18 cellular contexts compared by ENCODE assay signal in genomic region chr16:68111379-68111778, GRCh38. TPM values are rescaled to one million over a fixed set of nuclear protein-coding genes. Genes with fewer than 3 reads are reported as not detected.
DNase-seq lines count a peak whose midpoint lies in the region; ATAC-seq, FAIRE-seq and TF ChIP-seq lines count a peak whose summit lies in the region.
"Had no signal": no experiment of that assay in that cellular context is flagged by ENCODE, and none has a peak within 500 bp of the region (broad histone marks: within the 10 kb centered on the region; RNA-seq: fewer than 3 reads in every experiment).

No MANE protein-coding gene starts in this region.

- DNase-seq in activated naive CD4-positive, alpha-beta T cell treated with anti-CD3 and anti-CD28 coated beads, Interleukin-2, amount 10 ng/mL, durations not matched to agents 7 days and 5 days = no peak
- DNase-seq in CD4-positive, alpha-beta memory T cell = no peak
- no peak for DNase-seq in activated T-helper 1 cell treated with anti-CD3 and anti-CD28 coated beads, Interleukin-12 subunit alpha, Interleukin-12 subunit beta, Interleukin-2, Interleukin-4 antibody, amounts not matched to agents 30 ng/mL and 10 ng/mL and 1 ng/mL, durations not matched to agents 14 hours and 24 hours and 36 hours (ENCODE audit: low spot score)
- DNase-seq in naive B cell (no peak), nucleus accumbens (lab: John Stamatoyannopoulos, UW) (no peak), D721Med (ENCODE audit: insufficient read length, low spot score) (no peak), brain microvascular endothelial cell (no peak)
- DNase-seq: DND-41, NCI-H1417, NCI-H187, NCI-H2107, NCI-H510A, NCI-H774, OCI-M1, SHP77 had no signal

- no peaks in the 10 kb centered on the region for H3K36me3 ChIP-seq in CD4-positive, alpha-beta memory T cell (ENCODE audit: insufficient read depth, low read length)
- no peaks in the 10 kb centered on the region for H3K36me3 ChIP-seq in brain microvascular endothelial cell (replicated peaks)

- H3K4me1 Mint-ChIP-seq in activated naive CD4-positive, alpha-beta T cell treated with anti-CD3 and anti-CD28 coated beads, Interleukin-2, amount 50 U/mL, for 24 hours = peaks cover 91% of the 10 kb centered on the region
- peaks cover 44% of the 10 kb centered on the region for H3K4me1 Mint-ChIP-seq in activated naive CD4-positive, alpha-beta T cell treated with anti-CD3 and anti-CD28 coated beads, Interleukin-2, amount 10 ng/mL, durations not matched to agents 7 days and 5 days
- peaks cover 56 to 93% (median 74%) of the 10 kb centered on the region in 4 donors for H3K4me1 Mint-ChIP-seq in CD4-positive, alpha-beta memory T cell
- peaks cover 70% of the 10 kb centered on the region for H3K4me1 Mint-ChIP-seq in activated T-helper 1 cell treated with anti-CD3 and anti-CD28 coated beads, Interleukin-12 subunit alpha, Interleukin-12 subunit beta, Interleukin-2, Interleukin-4 antibody, amounts not matched to agents 30 ng/mL and 10 ng/mL and 1 ng/mL, durations not matched to agents 14 hours and 24 hours and 36 hours (ENCODE audit: low read depth)
- peaks cover 63 to 92% (median 91%) of the 10 kb centered on the region in 3 donors for H3K4me1 Mint-ChIP-seq in naive B cell

- peak overlapping the region; percentile 24 for H3K4me3 Mint-ChIP-seq in activated naive CD4-positive, alpha-beta T cell treated with anti-CD3 and anti-CD28 coated beads, Interleukin-2, amount 50 U/mL, for 24 hours
- no peak overlapping the region for H3K4me3 Mint-ChIP-seq in activated naive CD4-positive, alpha-beta T cell treated with anti-CD3 and anti-CD28 coated beads, Interleukin-2, amount 10 ng/mL, durations not matched to agents 7 days and 5 days
- peak overlapping the region in 5 of 8 donors; percentile 2 to 73 (median 38) for H3K4me3 Mint-ChIP-seq in CD4-positive, alpha-beta memory T cell
- no peak overlapping the region for H3K4me3 Mint-ChIP-seq in activated T-helper 1 cell treated with anti-CD3 and anti-CD28 coated beads, Interleukin-12 subunit alpha, Interleukin-12 subunit beta, Interleukin-2, Interleukin-4 antibody, amounts not matched to agents 30 ng/mL and 10 ng/mL and 1 ng/mL, durations not matched to agents 14 hours and 24 hours and 36 hours
- H3K4me3 Mint-ChIP-seq in naive B cell = peak overlapping the region in 1 of 8 donors; percentile 0

- no peaks in the 10 kb centered on the region for H3K27me3 ChIP-seq in CD4-positive, alpha-beta memory T cell (ENCODE audit: insufficient read depth, low read length)
- no peaks in the 10 kb centered on the region for H3K27me3 ChIP-seq in brain microvascular endothelial cell (replicated peaks)

- H3K27ac Mint-ChIP-seq in activated naive CD4-positive, alpha-beta T cell treated with anti-CD3 and anti-CD28 coated beads, Interleukin-2, amount 50 U/mL, for 24 hours = peak overlapping the region; percentile 81
- H3K27ac Mint-ChIP-seq in activated naive CD4-positive, alpha-beta T cell treated with anti-CD3 and anti-CD28 coated beads, Interleukin-2, amount 10 ng/mL, durations not matched to agents 7 days and 5 days = no peak overlapping the region
- peak overlapping the region in 6 of 7 donors; percentile 1 to 32 (median 8) for H3K27ac Mint-ChIP-seq in CD4-positive, alpha-beta memory T cell
- H3K27ac Mint-ChIP-seq in activated T-helper 1 cell treated with anti-CD3 and anti-CD28 coated beads, Interleukin-12 subunit alpha, Interleukin-12 subunit beta, Interleukin-2, Interleukin-4 antibody, amounts not matched to agents 30 ng/mL and 10 ng/mL and 1 ng/mL, durations not matched to agents 14 hours and 24 hours and 36 hours = peak overlapping the region; percentile 62
- peak overlapping the region in 4 of 6 donors; percentile 51 to 91 (median 78) for H3K27ac Mint-ChIP-seq in naive B cell

- ATAC-seq in naive B cell (ENCODE audit: low read depth in 2 of 2) = no peak

- POLR2A ChIA-PET in CD4-positive, alpha-beta memory T cell (lab: Charles Lee; ENCODE audit: partially characterized antibody) = interaction anchor here (1.0 kb wide), 1 partner anchor 27 kb away, joined by 3 read pairs; no protein-coding TSS in a partner anchor

- H3K36me3 Mint-ChIP-seq in activated naive CD4-positive, alpha-beta T cell treated with anti-CD3 and anti-CD28 coated beads, Interleukin-2, amount 50 U/mL, for 24 hours = peaks cover 28% of the 10 kb centered on the region
- H3K36me3 Mint-ChIP-seq in activated naive CD4-positive, alpha-beta T cell treated with anti-CD3 and anti-CD28 coated beads, Interleukin-2, amount 10 ng/mL, durations not matched to agents 7 days and 5 days = peaks cover 47% of the 10 kb centered on the region
- H3K36me3 Mint-ChIP-seq in CD4-positive, alpha-beta memory T cell = peaks cover 26 to 38% of the 10 kb centered on the region in 2 donors
- H3K36me3 Mint-ChIP-seq in activated T-helper 1 cell treated with anti-CD3 and anti-CD28 coated beads, Interleukin-12 subunit alpha, Interleukin-12 subunit beta, Interleukin-2, Interleukin-4 antibody, amounts not matched to agents 30 ng/mL and 10 ng/mL and 1 ng/mL, durations not matched to agents 14 hours and 24 hours and 36 hours (ENCODE audit: low read depth) = peaks cover 49% of the 10 kb centered on the region
- H3K36me3 Mint-ChIP-seq in naive B cell = peaks cover 12 to 37% of the 10 kb centered on the region in 2 donors

- CTCF ChIA-PET in activated naive CD4-positive, alpha-beta T cell treated with anti-CD3 and anti-CD28 coated beads, Interleukin-2, amount 10 ng/mL, durations not matched to agents 7 days and 5 days (lab: Charles Lee) = no interaction called here
- CTCF ChIA-PET in CD4-positive, alpha-beta memory T cell (lab: Charles Lee; ENCODE audit: partially characterized antibody) = no interaction called here

- intact Hi-C loops in CD4-positive, alpha-beta memory T cell (cut with micrococcal nuclease) = loop anchor here (2.0 to 10.0 kb wide), 2 partner anchors 15 to 47 kb away; no protein-coding TSS in a partner anchor
- intact Hi-C loops in activated T-helper 1 cell treated with anti-CD3 and anti-CD28 coated beads, Interleukin-12 subunit alpha, Interleukin-12 subunit beta, Interleukin-2, Interleukin-4 antibody, amounts not matched to agents 30 ng/mL and 10 ng/mL and 1 ng/mL, durations not matched to agents 14 hours and 24 hours and 36 hours (cut with micrococcal nuclease) = no loop called here

- in situ Hi-C loops in brain microvascular endothelial cell (cut with HindIII; ENCODE audit: low pct_ligation_motif_present, low sequenced_read_pairs) = no loop called here

- TF ChIP-seq CTCF in D721Med (IDR thresholded peaks at IDR 0.05; ENCODE audit: insufficient read depth, missing control alignments) (no peak), brain microvascular endothelial cell (IDR thresholded peaks at IDR 0.05; ENCODE audit: low read depth, low read length, missing control alignments) (no peak)

- H3K27me3 Mint-ChIP-seq in activated naive CD4-positive, alpha-beta T cell treated with anti-CD3 and anti-CD28 coated beads, Interleukin-2, amount 50 U/mL, for 24 hours = no peaks in the 10 kb centered on the region
- H3K27me3 Mint-ChIP-seq in activated naive CD4-positive, alpha-beta T cell treated with anti-CD3 and anti-CD28 coated beads, Interleukin-2, amount 10 ng/mL, durations not matched to agents 7 days and 5 days = no peaks in the 10 kb centered on the region
- H3K27me3 Mint-ChIP-seq in CD4-positive, alpha-beta memory T cell = no peaks in the 10 kb centered on the region
- H3K27me3 Mint-ChIP-seq in activated T-helper 1 cell treated with anti-CD3 and anti-CD28 coated beads, Interleukin-12 subunit alpha, Interleukin-12 subunit beta, Interleukin-2, Interleukin-4 antibody, amounts not matched to agents 30 ng/mL and 10 ng/mL and 1 ng/mL, durations not matched to agents 14 hours and 24 hours and 36 hours (ENCODE audit: insufficient read depth) = no peaks in the 10 kb centered on the region
- H3K27me3 Mint-ChIP-seq in naive B cell = no peaks in the 10 kb centered on the region

- H3K27ac ChIP-seq in CD4-positive, alpha-beta memory T cell (ENCODE audit: low read depth, low read length) = no peak overlapping the region
- no peak overlapping the region for H3K27ac ChIP-seq in brain microvascular endothelial cell
- H3K27ac ChIP-seq: KMS-11 had no signal

- H3K9me3 Mint-ChIP-seq in activated naive CD4-positive, alpha-beta T cell treated with anti-CD3 and anti-CD28 coated beads, Interleukin-2, amount 50 U/mL, for 24 hours = peaks cover 5% of the 10 kb centered on the region
- peaks cover 37% of the 10 kb centered on the region for H3K9me3 Mint-ChIP-seq in activated naive CD4-positive, alpha-beta T cell treated with anti-CD3 and anti-CD28 coated beads, Interleukin-2, amount 10 ng/mL, durations not matched to agents 7 days and 5 days
- peaks cover 0 to 34% (median 20%) of the 10 kb centered on the region in 8 donors for H3K9me3 Mint-ChIP-seq in CD4-positive, alpha-beta memory T cell
- peaks cover 43% of the 10 kb centered on the region for H3K9me3 Mint-ChIP-seq in activated T-helper 1 cell treated with anti-CD3 and anti-CD28 coated beads, Interleukin-12 subunit alpha, Interleukin-12 subunit beta, Interleukin-2, Interleukin-4 antibody, amounts not matched to agents 30 ng/mL and 10 ng/mL and 1 ng/mL, durations not matched to agents 14 hours and 24 hours and 36 hours
- H3K9me3 Mint-ChIP-seq in naive B cell = peaks cover 13 to 36% (median 30%) of the 10 kb centered on the region in 7 donors

- no peaks in the 10 kb centered on the region for H3K9me3 ChIP-seq in CD4-positive, alpha-beta memory T cell (ENCODE audit: control insufficient read depth in 1 of 2, low read length in 2 of 2)

- peaks cover 69% of the 10 kb centered on the region for H3K4me1 ChIP-seq in CD4-positive, alpha-beta memory T cell (ENCODE audit: insufficient read depth, low read length)

- no peak for FAIRE-seq in D721Med (lab: Jason Lieb, UNC)
- FAIRE-seq: A204.1 had no signal

- H3K4me3 ChIP-seq in CD4-positive, alpha-beta memory T cell (ENCODE audit: low read length in 2 of 2) = no peak overlapping the region
- no peak overlapping the region for H3K4me3 ChIP-seq in brain microvascular endothelial cell (ENCODE audit: low read depth, low read length)

RNA-seq across cellular contexts. Expression of gene NFATC3, which starts 26.2 kb away (rescaled TPM):
- total RNA-seq in CD4-positive, alpha-beta memory T cell = 100 to 1,000 TPM; 127 to 134 TPM
- 10 to 100 TPM; 76.5 to 94.9 TPM for polyA plus RNA-seq in CD4-positive, alpha-beta memory T cell
- total RNA-seq in activated T-helper 1 cell treated with anti-CD3 and anti-CD28 coated beads, Interleukin-12 subunit alpha, Interleukin-12 subunit beta, Interleukin-2, Interleukin-4 antibody, amounts not matched to agents 30 ng/mL and 10 ng/mL and 1 ng/mL, durations not matched to agents 14 hours and 24 hours and 36 hours = 152 and 157 TPM in 2 replicates
- 100 to 1,000 TPM in 2 of 6 donors, 10 to 100 TPM in 4; 74.8 to 147 (median 96.7) TPM for polyA plus RNA-seq in naive B cell (ENCODE audit: low read depth in 6 of 6)

Comparison
In these comparisons a context has a peak if more than half of its experiments do, and no peak if none do; other contexts are left out.
1. H3K4me3 Mint-ChIP-seq: peak in activated naive CD4-positive, alpha-beta T cell treated with anti-CD3 and anti-CD28 coated beads, Interleukin-2, amount 50 U/mL, for 24 hours (single experiment) and CD4-positive, alpha-beta memory T cell (5 of 8); none in activated naive CD4-positive, alpha-beta T cell treated with anti-CD3 and anti-CD28 coated beads, Interleukin-2, amount 10 ng/mL, durations not matched to agents 7 days and 5 days (single experiment) and activated T-helper 1 cell treated with anti-CD3 and anti-CD28 coated beads, Interleukin-12 subunit alpha, Interleukin-12 subunit beta, Interleukin-2, Interleukin-4 antibody, amounts not matched to agents 30 ng/mL and 10 ng/mL and 1 ng/mL, durations not matched to agents 14 hours and 24 hours and 36 hours (single experiment).